1 cellular context compared by ENCODE assay signal in genomic region chr11:65121865-65122696, GRCh38.
TF ChIP-seq lines count a peak whose summit lies in the region.

FAU (minus strand) TSS chr11:65122134; CDS start chr11:65121813, 321 bp downstream.
MRPL49 (plus strand) TSS chr11:65122321; CDS start chr11:65122347, 26 bp downstream.

TF ChIP-seq in HepG2, 621 proteins besides CTCF, POLR2A, EP300 and RAD21 (continued from another document and continues in another):
- TF ChIP-seq ZFP1 (CRISPR knock-in tag; IDR thresholded peaks at IDR 0.05), result peak; percentile 67; the same call in 1 of the 2 replicates
- TF ChIP-seq HBP1 (CRISPR knock-in tag; IDR thresholded peaks at IDR 0.05; ENCODE audit: low read depth), result peak; percentile 95
- TF ChIP-seq SNAPC5 (CRISPR knock-in tag; IDR thresholded peaks at IDR 0.05; ENCODE audit: borderline replicate concordance), result no peak
- TF ChIP-seq BORCS8-MEF2B (CRISPR knock-in tag; IDR thresholded peaks at IDR 0.05), result peak; percentile 14; the same call in 1 of the 2 replicates
- peak; percentile 38; the same call in 1 of the 2 replicates for TF ChIP-seq HMG20B (CRISPR knock-in tag; conservative IDR thresholded peaks at IDR 0.05)
- peak; percentile 98 for TF ChIP-seq CREB1 (IDR thresholded peaks at IDR 0.05)
- peak; percentile 98 for TF ChIP-seq CREB1 (CRISPR knock-in tag; IDR thresholded peaks at IDR 0.05)
- TF ChIP-seq KLF15 (CRISPR knock-in tag; IDR thresholded peaks at IDR 0.05; ENCODE audit: borderline replicate concordance), result peak; percentile 60; the same call in 1 of the 2 replicates
- TF ChIP-seq SMAD3 (CRISPR knock-in tag; IDR thresholded peaks at IDR 0.05), result no peak; the same call in 1 of the 2 replicates
- no peak for TF ChIP-seq GABPA (IDR thresholded peaks at IDR 0.05; ENCODE audit: low read depth, low read length)
- TF ChIP-seq GABPA (CRISPR knock-in tag; IDR thresholded peaks at IDR 0.05; ENCODE audit: low read depth), result peak; percentile 87
- peak; percentile 57; the same call in 1 of the 2 replicates for TF ChIP-seq KAT7 (CRISPR knock-in tag; IDR thresholded peaks at IDR 0.05; ENCODE audit: borderline replicate concordance)
- TF ChIP-seq CSRNP1 (CRISPR knock-in tag; IDR thresholded peaks at IDR 0.05), result no peak; the same call in 1 of the 2 replicates
- TF ChIP-seq KDM6A (CRISPR knock-in tag; IDR thresholded peaks at IDR 0.05; ENCODE audit: low read depth), result no peak
- peak; percentile 80; the same call in 1 of the 2 replicates for TF ChIP-seq E2F1 (CRISPR knock-in tag; IDR thresholded peaks at IDR 0.05)
- TF ChIP-seq YY1 (IDR thresholded peaks at IDR 0.05; ENCODE audit: insufficient read depth, insufficient replicate concordance, low read depth, low read length), result peak; percentile 95
- TF ChIP-seq SOX6 (IDR thresholded peaks at IDR 0.05), result no peak
- peak; percentile 64 for TF ChIP-seq SOX6 (CRISPR knock-in tag; IDR thresholded peaks at IDR 0.05)
- TF ChIP-seq ZNF549 (CRISPR knock-in tag; IDR thresholded peaks at IDR 0.05), result no peak
- no peak for TF ChIP-seq SP1 (IDR thresholded peaks at IDR 0.05)
- TF ChIP-seq SP1 (CRISPR knock-in tag; IDR thresholded peaks at IDR 0.05), result peak; percentile 97
- TF ChIP-seq SRSF1 (optimal IDR thresholded peaks at IDR 0.05; ENCODE audit: low read depth, low read length), result peak; percentile 64
- peak; percentile 99 for TF ChIP-seq CREM (IDR thresholded peaks at IDR 0.05)
- peak; percentile 82 for TF ChIP-seq CREM (CRISPR knock-in tag; IDR thresholded peaks at IDR 0.05)
- peak; percentile 91 for TF ChIP-seq MEF2D (CRISPR knock-in tag; IDR thresholded peaks at IDR 0.05)
- no peak for TF ChIP-seq DDIT3 (CRISPR knock-in tag; IDR thresholded peaks at IDR 0.05)
- TF ChIP-seq FOXP1 (IDR thresholded peaks at IDR 0.05), result no peak
- no peak for TF ChIP-seq FOXP1 (CRISPR knock-in tag; IDR thresholded peaks at IDR 0.05)
- TF ChIP-seq ZNF75D (CRISPR knock-in tag; IDR thresholded peaks at IDR 0.05; ENCODE audit: borderline replicate concordance), result no peak
- no peak for TF ChIP-seq MTA1 (CRISPR knock-in tag; IDR thresholded peaks at IDR 0.05; ENCODE audit: borderline replicate concordance)
- no peak for TF ChIP-seq CEBPZ (IDR thresholded peaks at IDR 0.05; ENCODE audit: low read length)
- no peak for TF ChIP-seq CREBL2 (CRISPR knock-in tag; IDR thresholded peaks at IDR 0.05; ENCODE audit: borderline replicate concordance)
- TF ChIP-seq CEBPB (IDR thresholded peaks at IDR 0.05; ENCODE audit: borderline replicate concordance, low read depth, low read length), result no peak
- peak; percentile 63; the same call in 1 of the 2 replicates for TF ChIP-seq ZGPAT (CRISPR knock-in tag; IDR thresholded peaks at IDR 0.05)
- 0 out of 2 replicates have a peak, but pooled peaks have one; percentile 47 for TF ChIP-seq SRF (IDR thresholded peaks at IDR 0.05; ENCODE audit: low read depth, low read length)
- no peak for TF ChIP-seq ZNF652 (CRISPR knock-in tag; IDR thresholded peaks at IDR 0.05; ENCODE audit: borderline replicate concordance, low read depth)
- TF ChIP-seq KLF9 (CRISPR knock-in tag; IDR thresholded peaks at IDR 0.05; ENCODE audit: low read depth), result no peak
- TF ChIP-seq ZKSCAN1 (IDR thresholded peaks at IDR 0.05; ENCODE audit: low read length), result no peak; the same call in 1 of the 2 replicates
- TF ChIP-seq MBNL3 (CRISPR knock-in tag; conservative IDR thresholded peaks at IDR 0.05), result no peak
- TF ChIP-seq ZNF263 (CRISPR knock-in tag; IDR thresholded peaks at IDR 0.05), result peak; percentile 86
- no peak for TF ChIP-seq RELA (CRISPR knock-in tag; IDR thresholded peaks at IDR 0.05)
- TF ChIP-seq RBFOX2 (IDR thresholded peaks at IDR 0.05; ENCODE audit: low read depth, low read length), result peak; percentile 97
- TF ChIP-seq ZIK1 (CRISPR knock-in tag; IDR thresholded peaks at IDR 0.05; ENCODE audit: borderline replicate concordance, low read depth), result peak; percentile 80; the same call in 1 of the 2 replicates
- TF ChIP-seq ARNTL (CRISPR knock-in tag; IDR thresholded peaks at IDR 0.05), result 0 out of 2 replicates have a peak, but pooled peaks have one; percentile 15
- TF ChIP-seq SALL1 (CRISPR knock-in tag; IDR thresholded peaks at IDR 0.05), result peak; percentile 70; the same call in 1 of the 2 replicates
- TF ChIP-seq DNMT3B (CRISPR knock-in tag; conservative IDR thresholded peaks at IDR 0.05), result peak; percentile 93
- TF ChIP-seq SP5 (CRISPR knock-in tag; IDR thresholded peaks at IDR 0.05; ENCODE audit: borderline replicate concordance, low read depth), result peak; percentile 86
- TF ChIP-seq ISX (CRISPR knock-in tag; conservative IDR thresholded peaks at IDR 0.05), result no peak
- TF ChIP-seq AFF4 (CRISPR knock-in tag; IDR thresholded peaks at IDR 0.05), result no peak
- TF ChIP-seq ZNF317 (CRISPR knock-in tag; IDR thresholded peaks at IDR 0.05), result peak; percentile 70; the same call in 1 of the 2 replicates
- TF ChIP-seq ARID3A (IDR thresholded peaks at IDR 0.05; ENCODE audit: low read depth, low read length), result no peak
- no peak for TF ChIP-seq EZH2 (conservative IDR thresholded peaks at IDR 0.05; ENCODE audit: low read depth, low read length)
- peak; percentile 86 for TF ChIP-seq MAX (IDR thresholded peaks at IDR 0.05)
- TF ChIP-seq DNMT1 (CRISPR knock-in tag; IDR thresholded peaks at IDR 0.05), result no peak
- peak; percentile 71; the same call in 1 of the 2 replicates for TF ChIP-seq ZC3H13 (CRISPR knock-in tag; IDR thresholded peaks at IDR 0.05)
- TF ChIP-seq ZNF143 (CRISPR knock-in tag; IDR thresholded peaks at IDR 0.05), result no peak
- no peak for TF ChIP-seq ZNF660 (CRISPR knock-in tag; IDR thresholded peaks at IDR 0.05; ENCODE audit: borderline replicate concordance, low read depth)
- TF ChIP-seq HNRNPK (IDR thresholded peaks at IDR 0.05; ENCODE audit: low read depth, low read length, poor library complexity, severe bottlenecking), result no peak
